Comparison of ENCODE assay signal across 2 cellular contexts in the genomic region with DNA sequence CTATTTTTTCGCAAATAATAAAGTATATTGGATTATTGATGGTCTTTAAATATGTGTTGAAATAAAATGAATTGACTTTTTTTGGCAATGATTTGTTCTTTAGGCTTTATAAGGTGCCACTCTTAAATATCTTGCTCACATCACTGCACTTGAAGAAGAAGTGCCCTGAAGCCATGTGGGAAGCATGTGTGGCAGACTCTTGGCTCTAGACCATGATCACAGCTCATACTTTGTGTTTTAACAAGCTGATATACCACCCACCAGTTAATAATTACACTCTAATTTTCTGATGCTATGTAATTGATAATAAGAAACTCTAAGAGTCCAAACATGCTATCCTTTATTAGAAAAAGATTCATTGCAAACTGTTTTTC.
TF ChIP-seq lines count a peak whose summit lies in the region.

No MANE protein-coding gene starts in this region.

TF ChIP-seq in IMR-90, 13 proteins besides CTCF, POLR2A, EP300 and RAD21:
- TF ChIP-seq, protein P1, sequence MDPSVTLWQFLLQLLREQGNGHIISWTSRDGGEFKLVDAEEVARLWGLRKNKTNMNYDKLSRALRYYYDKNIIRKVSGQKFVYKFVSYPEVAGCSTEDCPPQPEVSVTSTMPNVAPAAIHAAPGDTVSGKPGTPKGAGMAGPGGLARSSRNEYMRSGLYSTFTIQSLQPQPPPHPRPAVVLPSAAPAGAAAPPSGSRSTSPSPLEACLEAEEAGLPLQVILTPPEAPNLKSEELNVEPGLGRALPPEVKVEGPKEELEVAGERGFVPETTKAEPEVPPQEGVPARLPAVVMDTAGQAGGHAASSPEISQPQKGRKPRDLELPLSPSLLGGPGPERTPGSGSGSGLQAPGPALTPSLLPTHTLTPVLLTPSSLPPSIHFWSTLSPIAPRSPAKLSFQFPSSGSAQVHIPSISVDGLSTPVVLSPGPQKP (IDR thresholded peaks at IDR 0.05; ENCODE audit: borderline replicate concordance, low read depth, low read length): no peak
- no peak for TF ChIP-seq RCOR1 (IDR thresholded peaks at IDR 0.05; ENCODE audit: insufficient replicate concordance, low read length)
- TF ChIP-seq, protein P2, sequence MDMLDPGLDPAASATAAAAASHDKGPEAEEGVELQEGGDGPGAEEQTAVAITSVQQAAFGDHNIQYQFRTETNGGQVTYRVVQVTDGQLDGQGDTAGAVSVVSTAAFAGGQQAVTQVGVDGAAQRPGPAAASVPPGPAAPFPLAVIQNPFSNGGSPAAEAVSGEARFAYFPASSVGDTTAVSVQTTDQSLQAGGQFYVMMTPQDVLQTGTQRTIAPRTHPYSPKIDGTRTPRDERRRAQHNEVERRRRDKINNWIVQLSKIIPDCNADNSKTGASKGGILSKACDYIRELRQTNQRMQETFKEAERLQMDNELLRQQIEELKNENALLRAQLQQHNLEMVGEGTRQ (IDR thresholded peaks at IDR 0.05; ENCODE audit: low read depth, low read length): no peak
- TF ChIP-seq BHLHE40 (IDR thresholded peaks at IDR 0.05; ENCODE audit: low read depth, low read length): no peak
- TF ChIP-seq RFX5 (IDR thresholded peaks at IDR 0.05; ENCODE audit: low read depth, low read length): no peak
- TF ChIP-seq MAZ (IDR thresholded peaks at IDR 0.05; ENCODE audit: borderline replicate concordance, low read depth, low read length): no peak
- TF ChIP-seq NFE2L2 (IDR thresholded peaks at IDR 0.05; ENCODE audit: low read depth, low read length): no peak
- no peak for TF ChIP-seq MAFK (IDR thresholded peaks at IDR 0.05; ENCODE audit: low read depth, low read length)
- no peak for TF ChIP-seq CEBPB (IDR thresholded peaks at IDR 0.05; ENCODE audit: low read depth, low read length)
- no peak for TF ChIP-seq FOS (IDR thresholded peaks at IDR 0.05; ENCODE audit: low read depth, low read length)
- TF ChIP-seq SMC3 (IDR thresholded peaks at IDR 0.05; ENCODE audit: low read depth, low read length): no peak
- no peak for TF ChIP-seq CHD1 (IDR thresholded peaks at IDR 0.05; ENCODE audit: low read depth, low read length)
- no peak for TF ChIP-seq MXI1 (IDR thresholded peaks at IDR 0.05; ENCODE audit: borderline replicate concordance, low read depth, low read length)

TF ChIP-seq in H1, 55 proteins besides CTCF, POLR2A, EP300 and RAD21:
- TF ChIP-seq CREB1 (IDR thresholded peaks at IDR 0.05): no peak
- TF ChIP-seq GTF2F1 (IDR thresholded peaks at IDR 0.05; ENCODE audit: borderline replicate concordance, low read depth, low read length): no peak
- TF ChIP-seq POU5F1 (IDR thresholded peaks at IDR 0.05; ENCODE audit: low read depth, low read length): no peak
- TF ChIP-seq TBP (IDR thresholded peaks at IDR 0.05; ENCODE audit: low read depth, low read length): no peak
- TF ChIP-seq, protein P2 (IDR thresholded peaks at IDR 0.05; ENCODE audit: low read length): no peak
- no peak for TF ChIP-seq CTBP2 (IDR thresholded peaks at IDR 0.05; ENCODE audit: borderline replicate concordance, insufficient read depth, insufficient read length, low read length)
- no peak for TF ChIP-seq CBX8 (IDR thresholded peaks at IDR 0.05; ENCODE audit: borderline replicate concordance, low read depth, low read length)
- TF ChIP-seq KDM1A (IDR thresholded peaks at IDR 0.05; ENCODE audit: borderline replicate concordance, low read length): no peak
- TF ChIP-seq POLR2AphosphoS5 (IDR thresholded peaks at IDR 0.05; ENCODE audit: low read depth, low read length): no peak
- TF ChIP-seq CBX5 (IDR thresholded peaks at IDR 0.05; ENCODE audit: low read depth, low read length): no peak
TF ChIP-seq in H1: peak in this region for 0.
